In the genomic region with DNA sequence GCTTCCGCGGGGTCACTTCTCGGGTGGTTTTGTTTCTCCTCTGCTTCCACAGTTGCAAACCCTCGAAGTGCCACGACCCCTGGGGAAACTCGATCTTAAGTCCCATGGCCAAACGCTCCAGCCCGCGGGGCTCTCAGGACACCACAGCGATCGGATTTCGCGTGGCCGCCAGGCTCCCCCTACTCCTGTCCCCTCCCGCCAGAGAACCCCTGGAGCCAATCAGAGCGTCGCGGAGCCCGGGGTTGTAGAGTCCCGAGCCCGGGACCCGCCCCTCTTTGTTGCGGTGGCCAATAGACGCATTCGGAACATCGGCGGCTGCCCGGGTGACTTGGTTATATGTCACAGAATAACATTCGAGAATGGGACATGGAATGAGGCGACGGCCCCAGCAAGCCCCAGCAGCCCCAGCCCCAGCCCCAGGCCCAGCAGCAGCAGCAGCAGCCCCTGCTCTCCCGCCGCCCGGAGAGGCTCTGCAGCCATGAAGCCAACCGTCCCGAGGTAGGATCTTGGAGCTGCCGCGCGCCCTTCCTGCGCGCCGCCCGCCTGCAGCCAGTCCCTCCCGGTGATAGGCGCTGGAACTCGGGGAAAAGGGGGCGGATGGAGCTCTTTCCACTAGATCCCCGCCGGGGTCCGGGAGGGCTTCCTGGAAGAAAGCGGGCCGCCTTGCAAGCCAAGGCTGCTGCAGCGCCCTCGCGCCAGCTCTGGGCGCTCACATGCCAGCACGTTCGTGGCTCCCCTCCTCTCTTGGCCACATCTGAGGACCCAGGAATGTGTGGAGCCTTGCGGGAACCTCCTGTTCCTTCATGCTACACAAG, we compare ENCODE assay signal across 8 cellular contexts. TPM values are rescaled to one million over a fixed set of nuclear protein-coding genes. Genes with fewer than 3 reads are reported as not detected.
DNase-seq lines count a peak whose midpoint lies in the region; ATAC-seq and TF ChIP-seq lines count a peak whose summit lies in the region.

A gene (plus strand): TSS at position 299 of the 815 bp plus-strand sequence. CDS start 1,002 bp downstream, outside the sequence.

- POLR2A ChIA-PET in WTC11 (lab: Charles Lee), result interaction anchor here (0.6 to 2.1 kb wide), 6 partner anchors 17 to 342 kb away, joined by 3 to 7 read pairs (median 4); a partner anchor contains a TSS

- H3K27ac ChIP-seq in 22Rv1, result peak within 1 kb of the TSS; percentile 26; the same call in 1 of the 2 replicates

- peak within 1 kb of the TSS; percentile 89 for H3K4me3 Mint-ChIP-seq in WTC11
- peak within 1 kb of the TSS; percentile 89 for H3K4me3 Mint-ChIP-seq in chondrocyte (ENCODE audit: unreplicated experiment)

- TF ChIP-seq CTCF in 22Rv1 (IDR thresholded peaks at IDR 0.05) (peak; percentile 34; the same call in 1 of the 2 replicates), WTC11 (IDR thresholded peaks at IDR 0.05) (no peak), chondrocyte (IDR thresholded peaks at IDR 0.05) (peak; percentile 45)

- H3K36me3 Mint-ChIP-seq in WTC11 (peaks cover 48% of the 10 kb centered on the region), chondrocyte (ENCODE audit: low read depth) (no peaks in the 10 kb centered on the region)

- peak; percentile 94 for ATAC-seq in GM18505 (IDR thresholded peaks at IDR 0.05; ENCODE audit: unreplicated experiment)
- peak; percentile 93 for ATAC-seq in HG02938 (IDR thresholded peaks at IDR 0.05; ENCODE audit: unreplicated experiment)
- peak; percentile 98 for ATAC-seq in WTC11
- ATAC-seq in left colon, result peak; percentile 99

- H3K27ac Mint-ChIP-seq in WTC11, result peak within 1 kb of the TSS; percentile 74; the same call in 1 of the 2 replicates
- H3K27ac Mint-ChIP-seq in chondrocyte (ENCODE audit: unreplicated experiment), result peak within 1 kb of the TSS; percentile 62

- CTCF ChIA-PET in WTC11 (lab: Charles Lee), result interaction anchor here (0.7 to 2.7 kb wide), 6 partner anchors 10 to 473 kb away, joined by 3 to 7 read pairs (median 4); a partner anchor contains a TSS

- H3K27me3 Mint-ChIP-seq in WTC11 (ENCODE audit: low read depth), result peaks cover 14% of the 10 kb centered on the region
- H3K27me3 Mint-ChIP-seq in chondrocyte (ENCODE audit: low read depth), result no peaks in the 10 kb centered on the region

- DNase-seq in NCI-H2029 treated with DMSO at 0.1 percent for 48 hours (lab: John Stamatoyannopoulos, UW), result peak; percentile 74
- DNase-seq in WTC11 (ENCODE audit: low spot score), result peak; percentile 89
- no peak for DNase-seq in chondrocyte (ENCODE audit: low spot score)
- DNase-seq in left colon, result peak; percentile 74 to 81
- DNase-seq in stimulated activated CD4-positive, alpha-beta T cell treated with anti-CD3 and anti-CD28 coated beads, Interleukin-1b, Interleukin-23, amount 100 ng/mL, for 4 hours (ENCODE audit: low read depth in 2 of 2), result peak; percentile 22 to 58

- TF ChIP-seq POLR2A in GM18505 (IDR thresholded peaks at IDR 0.05; ENCODE audit: borderline replicate concordance, extremely low read depth, insufficient read depth, insufficient read length), result peak; percentile 59

- H3K4me1 Mint-ChIP-seq in WTC11 (peaks cover 62% of the 10 kb centered on the region), chondrocyte (ENCODE audit: low read depth) (peaks cover 14% of the 10 kb centered on the region)

- H3K9me3 Mint-ChIP-seq in WTC11 (peaks cover 10% of the 10 kb centered on the region), chondrocyte (ENCODE audit: low read depth) (no peaks in the 10 kb centered on the region)

- intact Hi-C loops in left colon (cut with DNase I, micrococcal nuclease), result no loop called here

TF ChIP-seq in WTC11, 78 proteins besides CTCF, POLR2A, EP300 and RAD21 (continues in another document):
- no peak for TF ChIP-seq RELA (CRISPR knock-in tag; IDR thresholded peaks at IDR 0.05; ENCODE audit: borderline replicate concordance)
- no peak; the same call in 1 of the 2 replicates for TF ChIP-seq TEAD1 (CRISPR knock-in tag; IDR thresholded peaks at IDR 0.05)
- TF ChIP-seq FOXP1 (CRISPR knock-in tag; IDR thresholded peaks at IDR 0.05; ENCODE audit: borderline replicate concordance), result no peak
- no peak for TF ChIP-seq GABPB1 (CRISPR knock-in tag; IDR thresholded peaks at IDR 0.05)
- no peak for TF ChIP-seq MYBL2 (CRISPR knock-in tag; IDR thresholded peaks at IDR 0.05)
- TF ChIP-seq ELF4 (CRISPR knock-in tag; IDR thresholded peaks at IDR 0.05; ENCODE audit: low read depth), result no peak
- TF ChIP-seq ESRRA (CRISPR knock-in tag; IDR thresholded peaks at IDR 0.05; ENCODE audit: borderline replicate concordance), result peak; percentile 42; the same call in 1 of the 2 replicates
- TF ChIP-seq, protein P1, sequence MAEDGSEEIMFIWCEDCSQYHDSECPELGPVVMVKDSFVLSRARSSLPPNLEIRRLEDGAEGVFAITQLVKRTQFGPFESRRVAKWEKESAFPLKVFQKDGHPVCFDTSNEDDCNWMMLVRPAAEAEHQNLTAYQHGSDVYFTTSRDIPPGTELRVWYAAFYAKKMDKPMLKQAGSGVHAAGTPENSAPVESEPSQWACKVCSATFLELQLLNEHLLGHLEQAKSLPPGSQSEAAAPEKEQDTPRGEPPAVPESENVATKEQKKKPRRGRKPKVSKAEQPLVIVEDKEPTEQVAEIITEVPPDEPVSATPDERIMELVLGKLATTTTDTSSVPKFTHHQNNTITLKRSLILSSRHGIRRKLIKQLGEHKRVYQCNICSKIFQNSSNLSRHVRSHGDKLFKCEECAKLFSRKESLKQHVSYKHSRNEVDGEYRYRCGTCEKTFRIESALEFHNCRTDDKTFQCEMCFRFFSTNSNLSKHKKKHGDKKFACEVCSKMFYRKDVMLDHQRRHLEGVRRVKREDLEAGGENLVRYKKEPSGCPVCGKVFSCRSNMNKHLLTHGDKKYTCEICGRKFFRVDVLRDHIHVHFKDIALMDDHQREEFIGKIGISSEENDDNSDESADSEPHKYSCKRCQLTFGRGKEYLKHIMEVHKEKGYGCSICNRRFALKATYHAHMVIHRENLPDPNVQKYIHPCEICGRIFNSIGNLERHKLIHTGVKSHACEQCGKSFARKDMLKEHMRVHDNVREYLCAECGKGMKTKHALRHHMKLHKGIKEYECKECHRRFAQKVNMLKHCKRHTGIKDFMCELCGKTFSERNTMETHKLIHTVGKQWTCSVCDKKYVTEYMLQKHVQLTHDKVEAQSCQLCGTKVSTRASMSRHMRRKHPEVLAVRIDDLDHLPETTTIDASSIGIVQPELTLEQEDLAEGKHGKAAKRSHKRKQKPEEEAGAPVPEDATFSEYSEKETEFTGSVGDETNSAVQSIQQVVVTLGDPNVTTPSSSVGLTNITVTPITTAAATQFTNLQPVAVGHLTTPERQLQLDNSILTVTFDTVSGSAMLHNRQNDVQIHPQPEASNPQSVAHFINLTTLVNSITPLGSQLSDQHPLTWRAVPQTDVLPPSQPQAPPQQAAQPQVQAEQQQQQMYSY (CRISPR knock-in tag; IDR thresholded peaks at IDR 0.05), result no peak
- 0 out of 2 replicates have a peak, but pooled peaks have one; percentile 55 for TF ChIP-seq KAT7 (CRISPR knock-in tag; IDR thresholded peaks at IDR 0.05; ENCODE audit: borderline replicate concordance)
- 0 out of 2 replicates have a peak, but pooled peaks have one; percentile 65 for TF ChIP-seq ZBTB21 (CRISPR knock-in tag; IDR thresholded peaks at IDR 0.05; ENCODE audit: borderline replicate concordance)
- no peak for TF ChIP-seq ZNF317 (CRISPR knock-in tag; IDR thresholded peaks at IDR 0.05; ENCODE audit: borderline replicate concordance, low read depth)
- TF ChIP-seq NFYB (CRISPR knock-in tag; conservative IDR thresholded peaks at IDR 0.05; ENCODE audit: low read depth), result peak; percentile 72
- no peak for TF ChIP-seq CREB1 (CRISPR knock-in tag; IDR thresholded peaks at IDR 0.05)
- no peak for TF ChIP-seq IRF2 (CRISPR knock-in tag; IDR thresholded peaks at IDR 0.05; ENCODE audit: borderline replicate concordance, low read depth)
- TF ChIP-seq ZNF219 (CRISPR knock-in tag; IDR thresholded peaks at IDR 0.05; ENCODE audit: borderline replicate concordance), result peak; percentile 15; the same call in 1 of the 2 replicates
- TF ChIP-seq, protein P2, sequence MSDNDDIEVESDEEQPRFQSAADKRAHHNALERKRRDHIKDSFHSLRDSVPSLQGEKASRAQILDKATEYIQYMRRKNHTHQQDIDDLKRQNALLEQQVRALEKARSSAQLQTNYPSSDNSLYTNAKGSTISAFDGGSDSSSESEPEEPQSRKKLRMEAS (CRISPR knock-in tag; IDR thresholded peaks at IDR 0.05), result no peak
- no peak for TF ChIP-seq MXD4 (CRISPR knock-in tag; IDR thresholded peaks at IDR 0.05; ENCODE audit: borderline replicate concordance)
- TF ChIP-seq, protein P3, sequence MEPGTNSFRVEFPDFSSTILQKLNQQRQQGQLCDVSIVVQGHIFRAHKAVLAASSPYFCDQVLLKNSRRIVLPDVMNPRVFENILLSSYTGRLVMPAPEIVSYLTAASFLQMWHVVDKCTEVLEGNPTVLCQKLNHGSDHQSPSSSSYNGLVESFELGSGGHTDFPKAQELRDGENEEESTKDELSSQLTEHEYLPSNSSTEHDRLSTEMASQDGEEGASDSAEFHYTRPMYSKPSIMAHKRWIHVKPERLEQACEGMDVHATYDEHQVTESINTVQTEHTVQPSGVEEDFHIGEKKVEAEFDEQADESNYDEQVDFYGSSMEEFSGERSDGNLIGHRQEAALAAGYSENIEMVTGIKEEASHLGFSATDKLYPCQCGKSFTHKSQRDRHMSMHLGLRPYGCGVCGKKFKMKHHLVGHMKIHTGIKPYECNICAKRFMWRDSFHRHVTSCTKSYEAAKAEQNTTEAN (CRISPR knock-in tag; IDR thresholded peaks at IDR 0.05), result peak; percentile 38; the same call in 1 of the 2 replicates

RNA-seq across cellular contexts. Expression of the gene that starts here (rescaled TPM):
- total RNA-seq in WTC11 (2021) (251 to 303 TPM (median 254 TPM) in 3 replicates), chondrocyte (2.3 to 2.8 TPM (median 2.8 TPM) in 3 replicates), left colon (under 1 TPM; 0.59 to 0.76 TPM)

Comparison
In these comparisons a context has a peak if more than half of its experiments do, and no peak if none do; other contexts are left out.
1. RNA of the gene that starts here (total RNA-seq): 251 to 303 TPM in WTC11; 2.3 to 2.8 TPM in chondrocyte and 0.59 to 0.76 TPM in left colon; every median in the first group is over 10 times any median in the second.
2. Peak in DNase-seq and ATAC-seq in left colon; RNA of the gene not detected or under 1 TPM.
3. Peak in every context shown above with its lines, with median percentiles within 50 percentile points of each other: ATAC-seq.